In the genomic region with DNA sequence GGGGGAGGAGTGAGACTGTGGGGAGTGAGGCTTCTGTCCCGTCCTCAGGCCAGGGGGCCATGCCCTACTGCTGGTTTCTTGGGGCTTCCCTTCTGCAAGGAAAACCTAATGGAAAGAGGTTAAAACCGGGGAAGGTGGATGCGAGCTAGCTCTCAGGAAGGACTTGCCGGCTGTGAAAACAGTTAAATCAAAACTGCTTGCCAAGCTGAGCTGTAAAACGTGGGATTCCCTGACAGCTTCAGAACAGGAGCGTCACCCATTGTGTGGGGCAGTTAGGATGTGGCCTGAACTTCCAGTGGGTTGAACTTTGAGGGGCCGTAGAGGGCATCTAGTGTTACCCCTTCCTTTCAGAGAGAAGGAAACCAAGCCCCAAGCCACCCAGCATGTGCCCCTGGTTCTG, we compare ENCODE assay signal across 13 cellular contexts. TPM values are rescaled to one million over a fixed set of nuclear protein-coding genes. Genes with fewer than 3 reads are reported as not detected.
DNase-seq lines count a peak whose midpoint lies in the region; ATAC-seq, FAIRE-seq and TF ChIP-seq lines count a peak whose summit lies in the region.
"Had no signal": no experiment of that assay in that cellular context is flagged by ENCODE, and none has a peak within 500 bp of the region (broad histone marks: within the 10 kb centered on the region; RNA-seq: fewer than 3 reads in every experiment).

No MANE protein-coding gene starts in this region.

- H3K9me3 ChIP-seq in left ventricle myocardium inferior (replicated peaks) = no peaks in the 10 kb centered on the region
- H3K9me3 ChIP-seq in endothelial cell of umbilical vein (replicated peaks; ENCODE audit: control insufficient read depth, insufficient read depth, low read length) = no peaks in the 10 kb centered on the region
- no peaks in the 10 kb centered on the region for H3K9me3 ChIP-seq in vagina

- ATAC-seq in natural killer cell treated with Interleukin-12 subunit alpha and Interleukin-12 subunit beta and Interleukin-15 and Interleukin-18, amount 100 ng/mL, for 72 hours = no peak
- no peak for ATAC-seq in HG03432 (IDR thresholded peaks at IDR 0.05; ENCODE audit: unreplicated experiment)
- no peak for ATAC-seq in HG03045 (IDR thresholded peaks at IDR 0.05; ENCODE audit: unreplicated experiment)

- no peaks in the 10 kb centered on the region for H3K9me1 ChIP-seq in endothelial cell of umbilical vein (replicated peaks; ENCODE audit: control insufficient read depth, extremely low read depth, insufficient read depth, low read length)

- H3K4me3 ChIP-seq in left ventricle myocardium inferior (no peak overlapping the region), endothelial cell of umbilical vein (replicated peaks in 1 of 3; ENCODE audit: insufficient read depth in 1 of 3, low read depth in 1 of 3, low read length in 3 of 3) (no peak overlapping the region), vagina (no peak overlapping the region)

- BruUV-seq in endothelial cell of umbilical vein (replicated peaks; lab: Mats Ljungman, UMichigan) = no TSS peak

- H3K36me3 Mint-ChIP-seq in natural killer cell treated with Interleukin-12 subunit alpha and Interleukin-12 subunit beta and Interleukin-15 and Interleukin-18, amount 100 ng/mL, for 72 hours = no peaks in the 10 kb centered on the region
- H3K36me3 Mint-ChIP-seq: naive thymus-derived CD4-positive, alpha-beta T cell had no signal

- POLR2A ChIA-PET in endothelial cell of umbilical vein (lab: Charles Lee) = interaction anchor here (0.9 to 1.1 kb wide), 2 partner anchors 18 to 30 kb away, joined by 3 to 4 read pairs; no protein-coding TSS in a partner anchor

- H3K4me1 ChIP-seq in left ventricle myocardium inferior = peaks cover 89% of the 10 kb centered on the region
- H3K4me1 ChIP-seq in endothelial cell of umbilical vein (ENCODE audit: control insufficient read depth, extremely low read depth, insufficient read depth, low read length) = peaks cover 51% of the 10 kb centered on the region
- peaks cover 42% of the 10 kb centered on the region for H3K4me1 ChIP-seq in vagina

- no peaks in the 10 kb centered on the region for H4K20me1 ChIP-seq in endothelial cell of umbilical vein (replicated peaks; ENCODE audit: control insufficient read depth, extremely low read depth, insufficient read depth, low read length)

- dilution Hi-C loops in endothelial cell of umbilical vein (cut with MboI; ENCODE audit: extremely low pct_ligation_motif_present, low sequenced_read_pairs) = no loop called here

- intact Hi-C loops in left ventricle myocardium inferior (cut with micrococcal nuclease) (no loop called here), cardiac septum (cut with DNase I) (no loop called here), endothelial cell of umbilical vein (cut with micrococcal nuclease) (loop anchor here (1.0 to 2.0 kb wide), 2 partner anchors 14 to 15 kb away; a partner anchor contains a TSS), vagina (cut with DNase I) (no loop called here)

- no peaks in the 10 kb centered on the region for H3K27me3 ChIP-seq in left ventricle myocardium inferior (ENCODE audit: low read depth)
- no peaks in the 10 kb centered on the region for H3K27me3 ChIP-seq in endothelial cell of umbilical vein (ENCODE audit: control insufficient read depth in 2 of 2, insufficient read depth in 2 of 2, low read length in 2 of 2)
- H3K27me3 ChIP-seq in vagina = no peaks in the 10 kb centered on the region

- H3K4me3 Mint-ChIP-seq in natural killer cell treated with Interleukin-12 subunit alpha and Interleukin-12 subunit beta and Interleukin-15 and Interleukin-18, amount 100 ng/mL, for 72 hours = no peak overlapping the region

- CTCF ChIA-PET in endothelial cell of umbilical vein (lab: Charles Lee) = interaction anchor here (1.3 to 3.1 kb wide), 8 partner anchors 9 to 56 kb away, joined by 3 to 13 read pairs (median 9); a partner anchor contains a TSS

- no peak for TF ChIP-seq CTCF in left ventricle myocardium inferior (IDR thresholded peaks at IDR 0.05; ENCODE audit: borderline replicate concordance)
- TF ChIP-seq CTCF in endothelial cell of umbilical vein (IDR thresholded peaks at IDR 0.05; ENCODE audit: extremely low read depth in 1 of 2, insufficient read depth in 1 of 2, low read depth in 1 of 2, low read length in 2 of 2) = no peak
- TF ChIP-seq CTCF in vagina (IDR thresholded peaks at IDR 0.05) = no peak

- no peak overlapping the region for H3K4me2 ChIP-seq in endothelial cell of umbilical vein (ENCODE audit: insufficient read depth, low read length)

- H3K9me3 Mint-ChIP-seq in natural killer cell treated with Interleukin-12 subunit alpha and Interleukin-12 subunit beta and Interleukin-15 and Interleukin-18, amount 100 ng/mL, for 72 hours = no peaks in the 10 kb centered on the region
- H3K9me3 Mint-ChIP-seq: naive thymus-derived CD4-positive, alpha-beta T cell had no signal

- H3K9ac ChIP-seq in endothelial cell of umbilical vein (replicated peaks; ENCODE audit: extremely low read depth, insufficient read depth, low read length) = no peak overlapping the region

- peaks cover 21% of the 10 kb centered on the region for H3K79me2 ChIP-seq in endothelial cell of umbilical vein (ENCODE audit: control insufficient read depth, insufficient read depth, low read length)

- H3K36me3 ChIP-seq in left ventricle myocardium inferior (no peaks in the 10 kb centered on the region), endothelial cell of umbilical vein (ENCODE audit: control insufficient read depth in 2 of 2, extremely low read depth in 1 of 2, insufficient read depth in 2 of 2, low read length in 2 of 2) (no peaks in the 10 kb centered on the region), vagina (no peaks in the 10 kb centered on the region)

- H3K27ac ChIP-seq in left ventricle myocardium inferior (replicated peaks) = peak overlapping the region; percentile 91
- peak overlapping the region; percentile 45 for H3K27ac ChIP-seq in endothelial cell of umbilical vein (ENCODE audit: insufficient read depth, low read depth, low read length)
- H3K27ac ChIP-seq in vagina = peak overlapping the region; percentile 62

- DNase-seq in left ventricle myocardium inferior (no peak), cardiac septum (ENCODE audit: low spot score) (no peak), endothelial cell of umbilical vein (ENCODE audit: low read depth, low spot score) (peak; percentile 87), vagina (ENCODE audit: extremely low spot score in 2 of 2) (no peak), anterior cingulate cortex (lab: John Stamatoyannopoulos, UW) (no peak)
- DNase-seq in natural killer cell treated with Interleukin-12 subunit alpha and Interleukin-12 subunit beta and Interleukin-15 and Interleukin-18, amount 100 ng/mL, for 72 hours (ENCODE audit: low spot score) = no peak
- DNase-seq: activated CD4-positive, alpha-beta T cell treated with anti-CD3 and anti-CD28 coated beads for 48 hours; naive thymus-derived CD4-positive, alpha-beta T cell; NCI-H2171 had no signal

- TF ChIP-seq POLR2A in endothelial cell of umbilical vein (IDR thresholded peaks at IDR 0.05; ENCODE audit: low read depth, low read length) (no peak), vagina (IDR thresholded peaks at IDR 0.05) (no peak)

- H3K27ac Mint-ChIP-seq in natural killer cell treated with Interleukin-12 subunit alpha and Interleukin-12 subunit beta and Interleukin-15 and Interleukin-18, amount 100 ng/mL, for 72 hours = peak overlapping the region; percentile 68 to 77

- H3K27me3 Mint-ChIP-seq in natural killer cell treated with Interleukin-12 subunit alpha and Interleukin-12 subunit beta and Interleukin-15 and Interleukin-18, amount 100 ng/mL, for 72 hours = no peaks in the 10 kb centered on the region
- H3K27me3 Mint-ChIP-seq: naive thymus-derived CD4-positive, alpha-beta T cell had no signal

- FAIRE-seq in endothelial cell of umbilical vein (lab: Jason Lieb, UNC) = peak; percentile 87

- H3K4me1 Mint-ChIP-seq in natural killer cell treated with Interleukin-12 subunit alpha and Interleukin-12 subunit beta and Interleukin-15 and Interleukin-18, amount 100 ng/mL, for 72 hours (ENCODE audit: low read depth in 2 of 2) = peaks cover 14 to 34% of the 10 kb centered on the region in 2 donors

- peak overlapping the region; percentile 6 for H2AFZ ChIP-seq in endothelial cell of umbilical vein (ENCODE audit: low read depth, low read length)

TF ChIP-seq in endothelial cell of umbilical vein, 7 proteins besides CTCF, POLR2A, EP300 and RAD21:
- TF ChIP-seq, protein P1, sequence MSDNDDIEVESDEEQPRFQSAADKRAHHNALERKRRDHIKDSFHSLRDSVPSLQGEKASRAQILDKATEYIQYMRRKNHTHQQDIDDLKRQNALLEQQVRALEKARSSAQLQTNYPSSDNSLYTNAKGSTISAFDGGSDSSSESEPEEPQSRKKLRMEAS (IDR thresholded peaks at IDR 0.05; ENCODE audit: insufficient read depth, insufficient read length) = no peak
- TF ChIP-seq JUN (IDR thresholded peaks at IDR 0.05; ENCODE audit: borderline replicate concordance, insufficient read depth, insufficient read length, low read depth) = no peak
TF ChIP-seq in endothelial cell of umbilical vein: peak in this region for 0.

RNA-seq across cellular contexts. Expression of a gene that starts 13.1 kb away (rescaled TPM):
- 6.8 TPM for total RNA-seq in left ventricle myocardium inferior
- total RNA-seq in cardiac septum = 6.9 TPM
- 78.4 and 100 TPM in 2 replicates for total RNA-seq in endothelial cell of umbilical vein
- polyA plus RNA-seq in endothelial cell of umbilical vein = 166 and 189 TPM in 2 replicates
- polyA plus RNA-seq in endothelial cell of umbilical vein (2011; cell fraction: cytosol; rRNA removed) = 105 and 118 TPM in 2 replicates
- 69.7 and 75.3 TPM in 2 replicates for polyA plus RNA-seq in endothelial cell of umbilical vein (2011; cell fraction: nucleus; rRNA removed)
- 50.5 and 94.9 TPM in 2 replicates for polyA plus RNA-seq in endothelial cell of umbilical vein (2012)
- 120 and 174 TPM in 2 replicates for polyA minus RNA-seq in endothelial cell of umbilical vein
- 10.7 TPM for polyA minus RNA-seq in endothelial cell of umbilical vein (2011; cell fraction: cytosol; rRNA and poly(A)+ RNA removed)
- polyA minus RNA-seq in endothelial cell of umbilical vein (2011; cell fraction: nucleus; rRNA and poly(A)+ RNA removed) = 50.8 and 57.3 TPM in 2 replicates
- total RNA-seq in natural killer cell treated with Interleukin-12 subunit alpha and Interleukin-12 subunit beta and Interleukin-15 and Interleukin-18, amount 100 ng/mL, for 72 hours = 1 to 10 TPM; 1.2 to 1.4 TPM
- 26.5 TPM for total RNA-seq in vagina

RNA-seq across cellular contexts. Expression of a gene that starts 47.7 kb away (rescaled TPM):
- not detected for total RNA-seq in left ventricle myocardium inferior
- 0.13 TPM for total RNA-seq in cardiac septum
- total RNA-seq in endothelial cell of umbilical vein = not detected in 2 replicates
- polyA plus RNA-seq in endothelial cell of umbilical vein = 0.19 and 0.22 TPM in 2 replicates
- polyA plus RNA-seq in endothelial cell of umbilical vein (2011; cell fraction: cytosol; rRNA removed) = 0.14 and 0.20 TPM in 2 replicates
- 0.11 TPM in 1 of 2 replicates, not detected in the other for polyA plus RNA-seq in endothelial cell of umbilical vein (2011; cell fraction: nucleus; rRNA removed)
- polyA plus RNA-seq in endothelial cell of umbilical vein (2012) = 0.11 and 0.24 TPM in 2 replicates
- 0.21 TPM in 1 of 2 replicates, not detected in the other for polyA minus RNA-seq in endothelial cell of umbilical vein
- not detected for polyA minus RNA-seq in endothelial cell of umbilical vein (2011; cell fraction: cytosol; rRNA and poly(A)+ RNA removed)
- not detected in 2 replicates for polyA minus RNA-seq in endothelial cell of umbilical vein (2011; cell fraction: nucleus; rRNA and poly(A)+ RNA removed)
- total RNA-seq in natural killer cell treated with Interleukin-12 subunit alpha and Interleukin-12 subunit beta and Interleukin-15 and Interleukin-18, amount 100 ng/mL, for 72 hours = not detected
- 6.1 TPM for total RNA-seq in vagina
- total RNA-seq: chondrocyte, MCF 10A had no signal
